1 cellular context compared by ENCODE assay signal in genomic region chr19:17137417-17137816, GRCh38.
TF ChIP-seq lines count a peak whose summit lies in the region.

No MANE protein-coding gene starts in this region.

TF ChIP-seq in K562, 482 proteins besides CTCF, POLR2A, EP300 and RAD21:
- TF ChIP-seq, protein P1, sequence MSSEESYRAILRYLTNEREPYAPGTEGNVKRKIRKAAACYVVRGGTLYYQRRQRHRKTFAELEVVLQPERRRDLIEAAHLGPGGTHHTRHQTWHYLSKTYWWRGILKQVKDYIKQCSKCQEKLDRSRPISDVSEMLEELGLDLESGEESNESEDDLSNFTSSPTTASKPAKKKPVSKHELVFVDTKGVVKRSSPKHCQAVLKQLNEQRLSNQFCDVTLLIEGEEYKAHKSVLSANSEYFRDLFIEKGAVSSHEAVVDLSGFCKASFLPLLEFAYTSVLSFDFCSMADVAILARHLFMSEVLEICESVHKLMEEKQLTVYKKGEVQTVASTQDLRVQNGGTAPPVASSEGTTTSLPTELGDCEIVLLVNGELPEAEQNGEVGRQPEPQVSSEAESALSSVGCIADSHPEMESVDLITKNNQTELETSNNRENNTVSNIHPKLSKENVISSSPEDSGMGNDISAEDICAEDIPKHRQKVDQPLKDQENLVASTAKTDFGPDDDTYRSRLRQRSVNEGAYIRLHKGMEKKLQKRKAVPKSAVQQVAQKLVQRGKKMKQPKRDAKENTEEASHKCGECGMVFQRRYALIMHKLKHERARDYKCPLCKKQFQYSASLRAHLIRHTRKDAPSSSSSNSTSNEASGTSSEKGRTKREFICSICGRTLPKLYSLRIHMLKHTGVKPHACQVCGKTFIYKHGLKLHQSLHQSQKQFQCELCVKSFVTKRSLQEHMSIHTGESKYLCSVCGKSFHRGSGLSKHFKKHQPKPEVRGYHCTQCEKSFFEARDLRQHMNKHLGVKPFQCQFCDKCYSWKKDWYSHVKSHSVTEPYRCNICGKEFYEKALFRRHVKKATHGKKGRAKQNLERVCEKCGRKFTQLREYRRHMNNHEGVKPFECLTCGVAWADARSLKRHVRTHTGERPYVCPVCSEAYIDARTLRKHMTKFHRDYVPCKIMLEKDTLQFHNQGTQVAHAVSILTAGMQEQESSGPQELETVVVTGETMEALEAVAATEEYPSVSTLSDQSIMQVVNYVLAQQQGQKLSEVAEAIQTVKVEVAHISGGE (CRISPR knock-in tag; IDR thresholded peaks at IDR 0.05): peak in 1 of 3 experiments; percentile 60; a peak in 1 of 6 replicates
- TF ChIP-seq L3MBTL2 (IDR thresholded peaks at IDR 0.05) (peak; percentile 66; the same call in 1 of the 2 replicates), ZNF324 (CRISPR knock-in tag; IDR thresholded peaks at IDR 0.05) (no peak), TFE3 (CRISPR knock-in tag; IDR thresholded peaks at IDR 0.05) (0 out of 2 replicates have a peak, but pooled peaks have one; percentile 17), NFIC (IDR thresholded peaks at IDR 0.05) (peak; percentile 46; the same call in 1 of the 2 replicates), MGA (IDR thresholded peaks at IDR 0.05) (peak; percentile 81)
